Comparison of ENCODE assay signal across 24 cellular contexts in genomic region chr3:125022186-125022585, GRCh38. TPM values are rescaled to one million over a fixed set of nuclear protein-coding genes. Genes with fewer than 3 reads are reported as not detected.
DNase-seq lines count a peak whose midpoint lies in the region; ATAC-seq, FAIRE-seq and TF ChIP-seq lines count a peak whose summit lies in the region.
"Had no signal": no experiment of that assay in that cellular context is flagged by ENCODE, and none has a peak within 500 bp of the region (broad histone marks: within the 10 kb centered on the region; RNA-seq: fewer than 3 reads in every experiment).

No MANE protein-coding gene starts in this region.

- intact Hi-C loops in spleen (cut with DNase I; ENCODE audit: low total_unique reads) = no loop called here

- H3K27me3 Mint-ChIP-seq in astrocyte (ENCODE audit: low read depth, unreplicated experiment) = no peaks in the 10 kb centered on the region
- H3K27me3 Mint-ChIP-seq: activated T-cell treated with anti-CD3 and anti-CD28 coated beads, Interleukin-2, amount 50 U/mL, for 24 hours; CD4-positive, alpha-beta T cell; stimulated activated naive B cell treated with anti-CD40 and anti-IgM and Interleukin-4, amounts not matched to agents 10 μg/mL and 1 μg/mL and 100 μg/mL, for 72 hours had no signal

- no peak for ATAC-seq in GM21737 (IDR thresholded peaks at IDR 0.05; ENCODE audit: unreplicated experiment)
- ATAC-seq: Right ventricle myocardium inferior; stimulated activated naive B cell treated with anti-CD40 and anti-IgM and Interleukin-4, amounts not matched to agents 10 μg/mL and 1 μg/mL and 100 μg/mL, for 72 hours had no signal

- H3K9me3 ChIP-seq in cardiac muscle cell (ENCODE audit: low read depth) (no peaks in the 10 kb centered on the region), right atrium auricular region (no peaks in the 10 kb centered on the region), astrocyte (ENCODE audit: insufficient read depth, low read depth, low read length) (no peaks in the 10 kb centered on the region), spleen (no peaks in the 10 kb centered on the region)
- H3K9me3 ChIP-seq: MG63, thoracic aorta, vagina had no signal

- H3K36me3 ChIP-seq in cardiac muscle cell (peaks cover 40% of the 10 kb centered on the region), right atrium auricular region (peaks cover 70% of the 10 kb centered on the region), astrocyte (ENCODE audit: insufficient read depth, low read length) (peaks cover 41% of the 10 kb centered on the region), spleen (peaks cover 0 to 74% (median 44%) of the 10 kb centered on the region in 6 donors)

- H3K4me1 ChIP-seq in cardiac muscle cell (ENCODE audit: low read depth) = peaks cover 25% of the 10 kb centered on the region
- peaks cover 0 to 50% of the 10 kb centered on the region in 2 donors for H3K4me1 ChIP-seq in right atrium auricular region
- no peaks in the 10 kb centered on the region for H3K4me1 ChIP-seq in astrocyte (ENCODE audit: insufficient read depth, low read length)
- peaks cover 0 to 65% (median 34%) of the 10 kb centered on the region in 6 donors for H3K4me1 ChIP-seq in spleen

- no peak overlapping the region for H3K9ac ChIP-seq in astrocyte (ENCODE audit: low read length)

- peaks cover 6% of the 10 kb centered on the region for H3K4me1 Mint-ChIP-seq in astrocyte (ENCODE audit: low read depth, unreplicated experiment)

- no peaks in the 10 kb centered on the region for H3K27me3 ChIP-seq in cardiac muscle cell
- H3K27me3 ChIP-seq in right atrium auricular region = no peaks in the 10 kb centered on the region
- H3K27me3 ChIP-seq in astrocyte (ENCODE audit: insufficient read depth, low read length) = no peaks in the 10 kb centered on the region
- H3K27me3 ChIP-seq in spleen (replicated peaks in 1 of 7) = no peaks in the 10 kb centered on the region
- H3K27me3 ChIP-seq: MG63, vagina had no signal

- H2AFZ ChIP-seq in astrocyte (ENCODE audit: low read depth, low read length) = no peak overlapping the region

- peaks cover 27% of the 10 kb centered on the region for H3K79me2 ChIP-seq in astrocyte (ENCODE audit: insufficient read depth, low read length)

- no peak for TF ChIP-seq POLR2A in spleen (IDR thresholded peaks at IDR 0.05)

- H3K36me3 Mint-ChIP-seq in astrocyte (ENCODE audit: low read depth, unreplicated experiment) = peaks cover 33% of the 10 kb centered on the region

- FAIRE-seq in astrocyte (lab: Jason Lieb, UNC) = no peak
- FAIRE-seq: GM12891, islet of Langerhans, small intestine had no signal

- no peak overlapping the region for H3K4me2 ChIP-seq in astrocyte (ENCODE audit: low read length)

- 15 to 25% (median 21%) methylated on average over 2 of the region's 2 CpGs for WGBS in spleen, 5 donors

- no peak overlapping the region for H3K4me3 Mint-ChIP-seq in astrocyte (ENCODE audit: unreplicated experiment)
- H3K4me3 Mint-ChIP-seq: activated T-cell treated with anti-CD3 and anti-CD28 coated beads, Interleukin-2, amount 50 U/mL, for 24 hours; CD4-positive, alpha-beta T cell; stimulated activated naive B cell treated with anti-CD40 and anti-IgM and Interleukin-4, amounts not matched to agents 10 μg/mL and 1 μg/mL and 100 μg/mL, for 72 hours had no signal

- peak overlapping the region; percentile 2 for H3K27ac Mint-ChIP-seq in astrocyte (ENCODE audit: unreplicated experiment)
- H3K27ac Mint-ChIP-seq: activated T-cell treated with anti-CD3 and anti-CD28 coated beads, Interleukin-2, amount 50 U/mL, for 24 hours; CD4-positive, alpha-beta T cell; stimulated activated naive B cell treated with anti-CD40 and anti-IgM and Interleukin-4, amounts not matched to agents 10 μg/mL and 1 μg/mL and 100 μg/mL, for 72 hours had no signal

- DNase-seq in cardiac muscle cell (ENCODE audit: low read depth in 1 of 2, low spot score in 1 of 2) (no peak), right atrium auricular region (ENCODE audit: low spot score) (no peak), Kasumi-1 (lab: John Stamatoyannopoulos, UW) (peak; percentile 12 to 38), astrocyte (ENCODE audit: low read depth) (no peak), spleen (no peak), hepatic stellate cell (ENCODE audit: low spot score) (no peak)
- DNase-seq: activated T-cell treated with anti-CD3 and anti-CD28 coated beads, Interleukin-2, amount 50 U/mL, for 24 hours; aorta; CD4-positive, alpha-beta T cell; hypothalamus; IMR-90; MG63; NCI-H146; NCI-H2171 treated with DMSO at 0.1 percent for 48 hours; NCI-H69; small intestine; stimulated activated naive B cell treated with anti-CD40 and anti-IgM and Interleukin-4, amounts not matched to agents 10 μg/mL and 1 μg/mL and 100 μg/mL, for 72 hours had no signal

- TF ChIP-seq CTCF in cardiac muscle cell (IDR thresholded peaks at IDR 0.05; ENCODE audit: low read depth, low read length) = no peak
- TF ChIP-seq CTCF in right atrium auricular region (IDR thresholded peaks at IDR 0.05) = no peak
- TF ChIP-seq CTCF in astrocyte (IDR thresholded peaks at IDR 0.05; ENCODE audit: insufficient read depth, low read depth, low read length) = no peak
- TF ChIP-seq CTCF in spleen (IDR thresholded peaks at IDR 0.05 in 8 of 11, conservative IDR thresholded peaks at IDR 0.05 in 3 of 11) = no peak

- H3K27ac ChIP-seq in cardiac muscle cell = peak overlapping the region; percentile 26
- H3K27ac ChIP-seq in right atrium auricular region = no peak overlapping the region
- no peak overlapping the region for H3K27ac ChIP-seq in astrocyte (ENCODE audit: low read depth, low read length)
- H3K27ac ChIP-seq in spleen = peak overlapping the region in 5 of 8 donors; percentile 36 to 78 (median 61)
- H3K27ac ChIP-seq: epithelial cell of prostate, thoracic aorta, vagina had no signal

- H4K20me1 ChIP-seq in astrocyte (ENCODE audit: insufficient read depth, low read length) = peaks cover 76% of the 10 kb centered on the region

- H3K4me3 ChIP-seq in cardiac muscle cell = no peak overlapping the region
- H3K4me3 ChIP-seq in right atrium auricular region = no peak overlapping the region
- H3K4me3 ChIP-seq in astrocyte (ENCODE audit: insufficient read depth, low read depth, low read length) = no peak overlapping the region
- no peak overlapping the region for H3K4me3 ChIP-seq in spleen
- H3K4me3 ChIP-seq: MG63, thoracic aorta, vagina had no signal

- peaks cover 2% of the 10 kb centered on the region for H3K9me3 Mint-ChIP-seq in astrocyte (ENCODE audit: unreplicated experiment)
- H3K9me3 Mint-ChIP-seq: activated T-cell treated with anti-CD3 and anti-CD28 coated beads, Interleukin-2, amount 50 U/mL, for 24 hours; CD4-positive, alpha-beta T cell; stimulated activated naive B cell treated with anti-CD40 and anti-IgM and Interleukin-4, amounts not matched to agents 10 μg/mL and 1 μg/mL and 100 μg/mL, for 72 hours had no signal

RNA-seq across cellular contexts. Expression of gene HEG1, which starts 33.6 kb away (rescaled TPM):
- total RNA-seq in cardiac muscle cell (16.5 and 42.7 TPM in 2 replicates), right atrium auricular region (100 to 1,000 TPM; 202 to 210 TPM), astrocyte (62.1 and 65.7 TPM in 2 replicates), spleen (10 to 100 TPM; 52.1 to 87.9 (median 74.4) TPM)
- polyA plus RNA-seq in cardiac muscle cell (17.4 and 24.9 TPM in 2 replicates), spleen (1 to 10 TPM; 3.1 to 6.3 (median 3.4) TPM)

Comparison
In these comparisons a context has a peak if more than half of its experiments do, and no peak if none do; other contexts are left out.
1. H3K27ac ChIP-seq: peak in cardiac muscle cell (single experiment) and spleen (5 of 8); none in right atrium auricular region (0 of 2) and astrocyte (single experiment).
2. DNase-seq: peak in Kasumi-1 (2 of 2); none in cardiac muscle cell (0 of 2), right atrium auricular region (single experiment), astrocyte (single experiment), spleen (single experiment) and hepatic stellate cell (single experiment).